14 cellular contexts compared by ENCODE assay signal in the genomic region with DNA sequence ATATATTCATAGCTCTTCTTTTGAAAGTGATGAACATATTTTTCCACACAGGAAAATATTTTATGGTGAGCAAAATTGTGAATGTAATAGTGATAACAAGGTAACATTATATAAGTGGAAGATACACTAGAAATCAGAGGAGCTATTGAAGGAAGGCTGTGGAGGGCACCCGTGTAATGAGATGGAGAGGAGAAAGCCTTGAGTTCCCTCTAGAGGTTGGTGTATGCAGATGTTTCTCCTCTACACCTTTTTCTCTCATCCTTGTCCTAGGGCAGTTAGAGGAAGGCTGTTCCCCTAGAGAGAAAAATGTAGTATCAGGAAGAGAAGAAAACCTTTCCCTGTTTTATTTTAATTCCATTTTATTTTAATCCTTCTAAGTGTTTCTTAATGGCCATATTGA. TPM values are rescaled to one million over a fixed set of nuclear protein-coding genes. Genes with fewer than 3 reads are reported as not detected.
DNase-seq lines count a peak whose midpoint lies in the region; ATAC-seq, FAIRE-seq and TF ChIP-seq lines count a peak whose summit lies in the region.
"Had no signal": no experiment of that assay in that cellular context is flagged by ENCODE, and none has a peak within 500 bp of the region (broad histone marks: within the 10 kb centered on the region; RNA-seq: fewer than 3 reads in every experiment).

No MANE protein-coding gene starts in this region.

- no peak for FAIRE-seq in small intestine (lab: Jason Lieb, UNC)

- H3K4me1 ChIP-seq in small intestine (ENCODE audit: control insufficient read depth in 2 of 2, insufficient read depth in 1 of 2, low read depth in 1 of 2, low read length in 1 of 2) = no peaks in the 10 kb centered on the region

- no peaks in the 10 kb centered on the region for H3K27me3 ChIP-seq in small intestine (ENCODE audit: control insufficient read depth in 2 of 2, insufficient read depth in 2 of 2, low read length in 2 of 2)

- no peaks in the 10 kb centered on the region for H3K36me3 ChIP-seq in small intestine (ENCODE audit: control insufficient read depth in 2 of 2, insufficient read depth in 2 of 2, low read length in 2 of 2)

- H3K4me1 Mint-ChIP-seq in WTC11 (no peaks in the 10 kb centered on the region), nephron progenitor cell (no peaks in the 10 kb centered on the region)

- H3K27me3 Mint-ChIP-seq in WTC11 (ENCODE audit: low read depth) = no peaks in the 10 kb centered on the region
- H3K27me3 Mint-ChIP-seq in nephron progenitor cell (ENCODE audit: low read depth, poor library complexity) = no peaks in the 10 kb centered on the region

- no peak overlapping the region for H3K27ac ChIP-seq in small intestine (ENCODE audit: low read depth in 1 of 2, low read length in 1 of 2)
- H3K27ac ChIP-seq: HL-60 had no signal

- ATAC-seq in WTC11 = peak; percentile 100
- no peak for ATAC-seq in GM19324 (IDR thresholded peaks at IDR 0.05; ENCODE audit: low FRiP score, unreplicated experiment)
- ATAC-seq: right cardiac atrium had no signal

- peaks cover 1% of the 10 kb centered on the region for H3K9me3 ChIP-seq in small intestine (ENCODE audit: control insufficient read depth, low read depth)

- H3K27ac Mint-ChIP-seq in WTC11 (no peak overlapping the region), nephron progenitor cell (no peak overlapping the region)
- H3K27ac Mint-ChIP-seq: T-helper 1 cell treated with Interleukin-12 subunit alpha and Interleukin-12 subunit beta and Interleukin-4 antibody, amounts not matched to agents 30 μg/mL and 1 μg/mL, for 36 hours had no signal

- no peak overlapping the region for H3K4me3 Mint-ChIP-seq in WTC11
- no peak overlapping the region for H3K4me3 Mint-ChIP-seq in nephron progenitor cell
- H3K4me3 Mint-ChIP-seq: T-helper 1 cell treated with Interleukin-12 subunit alpha and Interleukin-12 subunit beta and Interleukin-4 antibody, amounts not matched to agents 30 μg/mL and 1 μg/mL, for 36 hours had no signal

- DNase-seq in DMS53 (lab: John Stamatoyannopoulos, UW) = peak; percentile 84
- DNase-seq in HuH-7.5 (ENCODE audit: low spot score) = peak; percentile 27
- no peak for DNase-seq in WTC11 (ENCODE audit: low spot score)
- DNase-seq in nephron progenitor cell = no peak
- no peak for DNase-seq in small intestine
- no peak for DNase-seq in activated CD4-positive, alpha-beta T cell treated with anti-CD3 and anti-CD28 coated beads, Interleukin-2, amount 50 U/mL, for 1 hour
- no peak for DNase-seq in activated gamma-delta T cell treated with Interleukin-2 at 50 U/mL for 16 hours
- DNase-seq: activated T-cell treated with anti-CD3 and anti-CD28 coated beads, Interleukin-2, amount 50 U/mL, for 1 hour; NCI-H2107; right cardiac atrium had no signal

- H3K36me3 Mint-ChIP-seq in WTC11 (no peaks in the 10 kb centered on the region), nephron progenitor cell (ENCODE audit: low read depth) (no peaks in the 10 kb centered on the region)

- H3K9me3 Mint-ChIP-seq in WTC11 (no peaks in the 10 kb centered on the region; the same call in 1 of the 2 replicates), nephron progenitor cell (no peaks in the 10 kb centered on the region)
- H3K9me3 Mint-ChIP-seq: T-helper 1 cell treated with Interleukin-12 subunit alpha and Interleukin-12 subunit beta and Interleukin-4 antibody, amounts not matched to agents 30 μg/mL and 1 μg/mL, for 36 hours had no signal

- 4 to 7% (median 6%) methylated on average over 1 of the region's 1 CpG for WGBS in small intestine, 3 donors

- no peak overlapping the region for H3K4me3 ChIP-seq in small intestine (ENCODE audit: low read depth in 1 of 2, low read length in 2 of 2)
- H3K4me3 ChIP-seq: lung had no signal

- POLR2A ChIA-PET in WTC11 (lab: Charles Lee) = no interaction called here

- CTCF ChIA-PET in WTC11 (lab: Charles Lee) = interaction anchor here (0.5 to 1.5 kb wide), 15 partner anchors 8 to 1156 kb away, joined by 3 to 9 read pairs (median 4); no protein-coding TSS in a partner anchor

- peak; percentile 17; the same call in 1 of the 2 replicates for TF ChIP-seq CTCF in WTC11 (IDR thresholded peaks at IDR 0.05)
- peak; percentile 33 for TF ChIP-seq CTCF in nephron progenitor cell (IDR thresholded peaks at IDR 0.05)

TF ChIP-seq in WTC11, 78 proteins besides CTCF, POLR2A, EP300 and RAD21 (continues in another document):
- TF ChIP-seq FOXP1 (CRISPR knock-in tag; IDR thresholded peaks at IDR 0.05; ENCODE audit: borderline replicate concordance) (no peak), SOX15 (CRISPR knock-in tag; IDR thresholded peaks at IDR 0.05) (no peak), OVOL2 (CRISPR knock-in tag; IDR thresholded peaks at IDR 0.05; ENCODE audit: borderline replicate concordance) (no peak), JAZF1 (CRISPR knock-in tag; IDR thresholded peaks at IDR 0.05) (no peak), SP1 (CRISPR knock-in tag; conservative IDR thresholded peaks at IDR 0.05) (no peak), TEAD4 (CRISPR knock-in tag; IDR thresholded peaks at IDR 0.05) (no peak), ZBTB21 (CRISPR knock-in tag; IDR thresholded peaks at IDR 0.05; ENCODE audit: borderline replicate concordance) (no peak), ZNF219 (CRISPR knock-in tag; IDR thresholded peaks at IDR 0.05; ENCODE audit: borderline replicate concordance) (no peak), ESRRA (CRISPR knock-in tag; IDR thresholded peaks at IDR 0.05; ENCODE audit: borderline replicate concordance) (no peak), ZNF671 (CRISPR knock-in tag; IDR thresholded peaks at IDR 0.05) (no peak), ZNF416 (CRISPR knock-in tag; IDR thresholded peaks at IDR 0.05) (no peak), IRF2 (CRISPR knock-in tag; IDR thresholded peaks at IDR 0.05; ENCODE audit: borderline replicate concordance, low read depth) (no peak)
- TF ChIP-seq, protein P1, sequence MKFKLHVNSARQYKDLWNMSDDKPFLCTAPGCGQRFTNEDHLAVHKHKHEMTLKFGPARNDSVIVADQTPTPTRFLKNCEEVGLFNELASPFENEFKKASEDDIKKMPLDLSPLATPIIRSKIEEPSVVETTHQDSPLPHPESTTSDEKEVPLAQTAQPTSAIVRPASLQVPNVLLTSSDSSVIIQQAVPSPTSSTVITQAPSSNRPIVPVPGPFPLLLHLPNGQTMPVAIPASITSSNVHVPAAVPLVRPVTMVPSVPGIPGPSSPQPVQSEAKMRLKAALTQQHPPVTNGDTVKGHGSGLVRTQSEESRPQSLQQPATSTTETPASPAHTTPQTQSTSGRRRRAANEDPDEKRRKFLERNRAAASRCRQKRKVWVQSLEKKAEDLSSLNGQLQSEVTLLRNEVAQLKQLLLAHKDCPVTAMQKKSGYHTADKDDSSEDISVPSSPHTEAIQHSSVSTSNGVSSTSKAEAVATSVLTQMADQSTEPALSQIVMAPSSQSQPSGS (CRISPR knock-in tag; IDR thresholded peaks at IDR 0.05; ENCODE audit: borderline replicate concordance, low read depth) = no peak
- TF ChIP-seq, protein P2, sequence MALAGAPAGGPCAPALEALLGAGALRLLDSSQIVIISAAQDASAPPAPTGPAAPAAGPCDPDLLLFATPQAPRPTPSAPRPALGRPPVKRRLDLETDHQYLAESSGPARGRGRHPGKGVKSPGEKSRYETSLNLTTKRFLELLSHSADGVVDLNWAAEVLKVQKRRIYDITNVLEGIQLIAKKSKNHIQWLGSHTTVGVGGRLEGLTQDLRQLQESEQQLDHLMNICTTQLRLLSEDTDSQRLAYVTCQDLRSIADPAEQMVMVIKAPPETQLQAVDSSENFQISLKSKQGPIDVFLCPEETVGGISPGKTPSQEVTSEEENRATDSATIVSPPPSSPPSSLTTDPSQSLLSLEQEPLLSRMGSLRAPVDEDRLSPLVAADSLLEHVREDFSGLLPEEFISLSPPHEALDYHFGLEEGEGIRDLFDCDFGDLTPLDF (CRISPR knock-in tag; IDR thresholded peaks at IDR 0.05) = no peak
- TF ChIP-seq, protein P3, sequence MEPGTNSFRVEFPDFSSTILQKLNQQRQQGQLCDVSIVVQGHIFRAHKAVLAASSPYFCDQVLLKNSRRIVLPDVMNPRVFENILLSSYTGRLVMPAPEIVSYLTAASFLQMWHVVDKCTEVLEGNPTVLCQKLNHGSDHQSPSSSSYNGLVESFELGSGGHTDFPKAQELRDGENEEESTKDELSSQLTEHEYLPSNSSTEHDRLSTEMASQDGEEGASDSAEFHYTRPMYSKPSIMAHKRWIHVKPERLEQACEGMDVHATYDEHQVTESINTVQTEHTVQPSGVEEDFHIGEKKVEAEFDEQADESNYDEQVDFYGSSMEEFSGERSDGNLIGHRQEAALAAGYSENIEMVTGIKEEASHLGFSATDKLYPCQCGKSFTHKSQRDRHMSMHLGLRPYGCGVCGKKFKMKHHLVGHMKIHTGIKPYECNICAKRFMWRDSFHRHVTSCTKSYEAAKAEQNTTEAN (CRISPR knock-in tag; IDR thresholded peaks at IDR 0.05) = no peak

RNA-seq across cellular contexts. Expression of a gene that starts 54.6 kb away (rescaled TPM):
- total RNA-seq in WTC11 (2021) = 7.0 to 8.4 TPM (median 7.3 TPM) in 3 replicates
- polyA plus RNA-seq in small intestine = under 1 TPM in 1 of 3 donors, not detected in 2; 0.72 TPM

Comparison
In these comparisons a context has a peak if more than half of its experiments do, and no peak if none do; other contexts are left out.
1. DNase-seq: peak in DMS53 (single experiment) and HuH-7.5 (single experiment); none in WTC11 (single experiment), nephron progenitor cell (single experiment), small intestine (single experiment), activated CD4-positive, alpha-beta T cell treated with anti-CD3 and anti-CD28 coated beads, Interleukin-2, amount 50 U/mL, for 1 hour (single experiment) and activated gamma-delta T cell treated with Interleukin-2 at 50 U/mL for 16 hours (single experiment).